Comparison of ENCODE assay signal across 21 cellular contexts in the genomic region with DNA sequence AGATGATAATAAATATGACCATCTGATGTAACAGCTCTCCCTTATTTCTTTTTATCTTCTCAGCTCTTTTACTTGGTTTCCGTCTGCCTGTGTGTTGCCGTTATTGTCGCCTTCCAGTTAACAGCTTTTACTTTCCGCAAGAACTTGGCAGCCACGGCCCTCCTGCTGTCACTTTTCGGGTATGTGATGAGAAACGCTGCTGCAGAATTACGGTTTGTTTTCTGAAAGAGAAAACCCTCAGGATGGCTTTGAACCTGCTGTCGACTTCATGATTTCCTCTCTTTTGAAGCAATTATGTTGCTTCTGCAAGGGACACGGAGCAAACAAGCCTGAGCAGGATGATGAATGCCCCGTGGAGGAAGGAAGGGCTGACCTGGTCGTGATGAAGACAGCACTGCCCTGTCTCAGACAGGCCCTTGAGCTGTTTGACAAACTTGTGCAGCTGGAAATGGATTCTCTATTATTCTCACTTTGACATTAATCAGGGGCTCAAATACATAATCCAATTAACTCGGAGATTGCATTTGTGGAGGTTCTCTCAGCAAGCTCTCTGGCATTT.
DNase-seq lines count a peak whose midpoint lies in the region; ATAC-seq and TF ChIP-seq lines count a peak whose summit lies in the region.
"Had no signal": no experiment of that assay in that cellular context is flagged by ENCODE, and none has a peak within 500 bp of the region (broad histone marks: within the 10 kb centered on the region; RNA-seq: fewer than 3 reads in every experiment).

No MANE protein-coding gene starts in this region.

- no peak for TF ChIP-seq CTCF in GM23338 (conservative IDR thresholded peaks at IDR 0.05; ENCODE audit: low read depth in 2 of 2)
- TF ChIP-seq CTCF in brain (conservative IDR thresholded peaks at IDR 0.05): no peak
- TF ChIP-seq CTCF in nephron progenitor cell (IDR thresholded peaks at IDR 0.05): no peak
- TF ChIP-seq CTCF in psoas muscle (IDR thresholded peaks at IDR 0.05): no peak

- H3K4me1 ChIP-seq in GM23338 (ENCODE audit: insufficient read depth) (no peaks in the 10 kb centered on the region), psoas muscle (no peaks in the 10 kb centered on the region)
- H3K4me1 ChIP-seq: ascending aorta, SJSA1 had no signal

- no peak for ATAC-seq in GM23338
- no peak for ATAC-seq in psoas muscle
- ATAC-seq: activated T-cell treated with anti-CD3 and anti-CD28 coated beads, Interleukin-2, amount 50 U/mL, for 72 hours; natural killer cell treated with Interleukin-12 subunit alpha and Interleukin-12 subunit beta and Interleukin-15 and Interleukin-18, amount 100 ng/mL, for 72 hours had no signal

- H3K4me2 ChIP-seq in GM23338: no peak overlapping the region

- H3K27me3 ChIP-seq in GM23338 (ENCODE audit: insufficient read depth) (no peaks in the 10 kb centered on the region), psoas muscle (ENCODE audit: insufficient read depth in 3 of 3, low read length in 2 of 3) (no peaks in the 10 kb centered on the region)
- H3K27me3 ChIP-seq: ascending aorta, SJSA1 had no signal

- no peaks in the 10 kb centered on the region for H3F3A ChIP-seq in GM23338 (replicated peaks; ENCODE audit: low read depth)

- H3K9me3 Mint-ChIP-seq in GM23338 (no peaks in the 10 kb centered on the region; the same call in 1 of the 3 replicates), brain (peaks cover 0 to 3% (median 0%) of the 10 kb centered on the region in 5 experiments), nephron progenitor cell (no peaks in the 10 kb centered on the region)
- H3K9me3 Mint-ChIP-seq: activated naive CD8-positive, alpha-beta T cell treated with anti-CD3 and anti-CD28 coated beads for 36 hours had no signal

- H3K4me3 ChIP-seq in GM23338 (no peak overlapping the region), psoas muscle (no peak overlapping the region)
- H3K4me3 ChIP-seq: ascending aorta, coronary artery, SJSA1 had no signal

- H2AFZ ChIP-seq in GM23338: peak overlapping the region; percentile 59
- H2AFZ ChIP-seq: parathyroid adenoma had no signal

- H3K27me3 Mint-ChIP-seq in GM23338 (ENCODE audit: insufficient read depth, low read depth, poor library complexity) (no peaks in the 10 kb centered on the region), brain (peaks cover 3% of the 10 kb centered on the region), nephron progenitor cell (ENCODE audit: low read depth, poor library complexity) (no peaks in the 10 kb centered on the region)
- H3K27me3 Mint-ChIP-seq: activated naive CD8-positive, alpha-beta T cell treated with anti-CD3 and anti-CD28 coated beads for 36 hours; natural killer cell treated with Interleukin-12 subunit alpha and Interleukin-12 subunit beta and Interleukin-15 and Interleukin-18, amount 100 ng/mL, for 72 hours had no signal

- H3K36me3 ChIP-seq in GM23338 (ENCODE audit: insufficient read depth): no peaks in the 10 kb centered on the region
- H3K36me3 ChIP-seq in psoas muscle (ENCODE audit: insufficient read depth in 1 of 2, low read depth in 1 of 2): no peaks in the 10 kb centered on the region
- H3K36me3 ChIP-seq: ascending aorta, SJSA1 had no signal

- H3K27ac Mint-ChIP-seq in GM23338 (no peak overlapping the region), brain (peak overlapping the region; percentile 48 to 90 (median 80)), nephron progenitor cell (peak overlapping the region; percentile 94)
- H3K27ac Mint-ChIP-seq: activated naive CD8-positive, alpha-beta T cell treated with anti-CD3 and anti-CD28 coated beads for 36 hours; activated T-cell treated with anti-CD3 and anti-CD28 coated beads, Interleukin-2, amount 50 U/mL, for 72 hours; natural killer cell treated with Interleukin-12 subunit alpha and Interleukin-12 subunit beta and Interleukin-15 and Interleukin-18, amount 100 ng/mL, for 72 hours had no signal

- H3K27ac ChIP-seq in GM23338 (ENCODE audit: low read depth) (no peak overlapping the region), psoas muscle (no peak overlapping the region)
- H3K27ac ChIP-seq: ascending aorta, coronary artery, parathyroid adenoma, SJSA1 had no signal

- intact Hi-C loops in psoas muscle (cut with DNase I): no loop called here

- no peaks in the 10 kb centered on the region for H3K79me2 ChIP-seq in GM23338 (replicated peaks; ENCODE audit: insufficient read depth)
- H3K79me2 ChIP-seq: parathyroid adenoma had no signal

- H3K9me2 ChIP-seq in GM23338 (ENCODE audit: insufficient read depth): peaks cover under 1% of the 10 kb centered on the region; the same call in 1 of the 2 replicates

- no peaks in the 10 kb centered on the region for H4K20me1 ChIP-seq in GM23338 (replicated peaks; ENCODE audit: insufficient read depth)

- H3K36me3 Mint-ChIP-seq in GM23338 (ENCODE audit: low read depth) (no peaks in the 10 kb centered on the region), brain (no peaks in the 10 kb centered on the region), nephron progenitor cell (ENCODE audit: low read depth) (no peaks in the 10 kb centered on the region)
- H3K36me3 Mint-ChIP-seq: activated naive CD8-positive, alpha-beta T cell treated with anti-CD3 and anti-CD28 coated beads for 36 hours; natural killer cell treated with Interleukin-12 subunit alpha and Interleukin-12 subunit beta and Interleukin-15 and Interleukin-18, amount 100 ng/mL, for 72 hours had no signal

- H3K4me1 Mint-ChIP-seq in GM23338: peaks cover 4% of the 10 kb centered on the region
- peaks cover 24% of the 10 kb centered on the region for H3K4me1 Mint-ChIP-seq in brain
- peaks cover 52% of the 10 kb centered on the region for H3K4me1 Mint-ChIP-seq in nephron progenitor cell
- H3K4me1 Mint-ChIP-seq: activated naive CD8-positive, alpha-beta T cell treated with anti-CD3 and anti-CD28 coated beads for 36 hours had no signal

- WGBS in psoas muscle, 3 donors: 7 to 15% (median 13%) methylated on average over 13 of the region's 13 CpGs

- H3K4me3 Mint-ChIP-seq in GM23338 (no peak overlapping the region), brain (peak overlapping the region; percentile 69 to 78 (median 73)), nephron progenitor cell (peak overlapping the region; percentile 54)
- H3K4me3 Mint-ChIP-seq: activated naive CD8-positive, alpha-beta T cell treated with anti-CD3 and anti-CD28 coated beads for 36 hours; activated T-cell treated with anti-CD3 and anti-CD28 coated beads, Interleukin-2, amount 50 U/mL, for 72 hours; natural killer cell treated with Interleukin-12 subunit alpha and Interleukin-12 subunit beta and Interleukin-15 and Interleukin-18, amount 100 ng/mL, for 72 hours had no signal

- DNase-seq in GM23338 (ENCODE audit: low spot score) (no peak), NCI-H524 treated with DMSO at 0.1 percent for 48 hours (lab: John Stamatoyannopoulos, UW) (peak; percentile 72), nephron progenitor cell (peak; percentile 10), NCI-H2081 treated with DMSO at 0.1 percent for 48 hours (lab: John Stamatoyannopoulos, UW) (no peak), psoas muscle (no peak), MV-4-11 (lab: John Stamatoyannopoulos, UW) (no peak), NCI-H1092 (lab: John Stamatoyannopoulos, UW) (no peak)
- DNase-seq: activated CD4-positive, alpha-beta T cell treated with anti-CD3 and anti-CD28 coated beads for 48 hours; activated naive CD8-positive, alpha-beta T cell treated with anti-CD3 and anti-CD28 coated beads for 36 hours; activated T-cell treated with anti-CD3 and anti-CD28 coated beads, Interleukin-2, amount 50 U/mL, for 72 hours; islet precursor cell; NCI-H1105 treated with DMSO at 0.1 percent for 48 hours; NCI-H2107; NCI-H510A; trophoblast cell had no signal

- H3K9me3 ChIP-seq in psoas muscle: no peaks in the 10 kb centered on the region
- H3K9me3 ChIP-seq: ascending aorta, SJSA1 had no signal

TF ChIP-seq in GM23338, 12 proteins besides CTCF, POLR2A, EP300 and RAD21 (continues in another document):
- TF ChIP-seq, protein P1, sequence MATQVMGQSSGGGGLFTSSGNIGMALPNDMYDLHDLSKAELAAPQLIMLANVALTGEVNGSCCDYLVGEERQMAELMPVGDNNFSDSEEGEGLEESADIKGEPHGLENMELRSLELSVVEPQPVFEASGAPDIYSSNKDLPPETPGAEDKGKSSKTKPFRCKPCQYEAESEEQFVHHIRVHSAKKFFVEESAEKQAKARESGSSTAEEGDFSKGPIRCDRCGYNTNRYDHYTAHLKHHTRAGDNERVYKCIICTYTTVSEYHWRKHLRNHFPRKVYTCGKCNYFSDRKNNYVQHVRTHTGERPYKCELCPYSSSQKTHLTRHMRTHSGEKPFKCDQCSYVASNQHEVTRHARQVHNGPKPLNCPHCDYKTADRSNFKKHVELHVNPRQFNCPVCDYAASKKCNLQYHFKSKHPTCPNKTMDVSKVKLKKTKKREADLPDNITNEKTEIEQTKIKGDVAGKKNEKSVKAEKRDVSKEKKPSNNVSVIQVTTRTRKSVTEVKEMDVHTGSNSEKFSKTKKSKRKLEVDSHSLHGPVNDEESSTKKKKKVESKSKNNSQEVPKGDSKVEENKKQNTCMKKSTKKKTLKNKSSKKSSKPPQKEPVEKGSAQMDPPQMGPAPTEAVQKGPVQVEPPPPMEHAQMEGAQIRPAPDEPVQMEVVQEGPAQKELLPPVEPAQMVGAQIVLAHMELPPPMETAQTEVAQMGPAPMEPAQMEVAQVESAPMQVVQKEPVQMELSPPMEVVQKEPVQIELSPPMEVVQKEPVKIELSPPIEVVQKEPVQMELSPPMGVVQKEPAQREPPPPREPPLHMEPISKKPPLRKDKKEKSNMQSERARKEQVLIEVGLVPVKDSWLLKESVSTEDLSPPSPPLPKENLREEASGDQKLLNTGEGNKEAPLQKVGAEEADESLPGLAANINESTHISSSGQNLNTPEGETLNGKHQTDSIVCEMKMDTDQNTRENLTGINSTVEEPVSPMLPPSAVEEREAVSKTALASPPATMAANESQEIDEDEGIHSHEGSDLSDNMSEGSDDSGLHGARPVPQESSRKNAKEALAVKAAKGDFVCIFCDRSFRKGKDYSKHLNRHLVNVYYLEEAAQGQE (IDR thresholded peaks at IDR 0.05; ENCODE audit: unreplicated experiment): no peak
- TF ChIP-seq ZNF331 (CRISPR knock-in tag; IDR thresholded peaks at IDR 0.05; ENCODE audit: low read depth): no peak

Comparison
In these comparisons a context has a peak if more than half of its experiments do, and no peak if none do; other contexts are left out.
1. DNase-seq: peak in NCI-H524 treated with DMSO at 0.1 percent for 48 hours (single experiment) and nephron progenitor cell (single experiment); none in GM23338 (single experiment), NCI-H2081 treated with DMSO at 0.1 percent for 48 hours (single experiment), psoas muscle (0 of 2), MV-4-11 (single experiment) and NCI-H1092 (single experiment).